Comparison of ENCODE assay signal across 1 cellular context in genomic region chr6:144093658-144094057, GRCh38.
TF ChIP-seq lines count a peak whose summit lies in the region.

No MANE protein-coding gene starts in this region.

TF ChIP-seq in GM23338, 12 proteins besides CTCF, POLR2A, EP300 and RAD21:
- TF ChIP-seq, protein P1, sequence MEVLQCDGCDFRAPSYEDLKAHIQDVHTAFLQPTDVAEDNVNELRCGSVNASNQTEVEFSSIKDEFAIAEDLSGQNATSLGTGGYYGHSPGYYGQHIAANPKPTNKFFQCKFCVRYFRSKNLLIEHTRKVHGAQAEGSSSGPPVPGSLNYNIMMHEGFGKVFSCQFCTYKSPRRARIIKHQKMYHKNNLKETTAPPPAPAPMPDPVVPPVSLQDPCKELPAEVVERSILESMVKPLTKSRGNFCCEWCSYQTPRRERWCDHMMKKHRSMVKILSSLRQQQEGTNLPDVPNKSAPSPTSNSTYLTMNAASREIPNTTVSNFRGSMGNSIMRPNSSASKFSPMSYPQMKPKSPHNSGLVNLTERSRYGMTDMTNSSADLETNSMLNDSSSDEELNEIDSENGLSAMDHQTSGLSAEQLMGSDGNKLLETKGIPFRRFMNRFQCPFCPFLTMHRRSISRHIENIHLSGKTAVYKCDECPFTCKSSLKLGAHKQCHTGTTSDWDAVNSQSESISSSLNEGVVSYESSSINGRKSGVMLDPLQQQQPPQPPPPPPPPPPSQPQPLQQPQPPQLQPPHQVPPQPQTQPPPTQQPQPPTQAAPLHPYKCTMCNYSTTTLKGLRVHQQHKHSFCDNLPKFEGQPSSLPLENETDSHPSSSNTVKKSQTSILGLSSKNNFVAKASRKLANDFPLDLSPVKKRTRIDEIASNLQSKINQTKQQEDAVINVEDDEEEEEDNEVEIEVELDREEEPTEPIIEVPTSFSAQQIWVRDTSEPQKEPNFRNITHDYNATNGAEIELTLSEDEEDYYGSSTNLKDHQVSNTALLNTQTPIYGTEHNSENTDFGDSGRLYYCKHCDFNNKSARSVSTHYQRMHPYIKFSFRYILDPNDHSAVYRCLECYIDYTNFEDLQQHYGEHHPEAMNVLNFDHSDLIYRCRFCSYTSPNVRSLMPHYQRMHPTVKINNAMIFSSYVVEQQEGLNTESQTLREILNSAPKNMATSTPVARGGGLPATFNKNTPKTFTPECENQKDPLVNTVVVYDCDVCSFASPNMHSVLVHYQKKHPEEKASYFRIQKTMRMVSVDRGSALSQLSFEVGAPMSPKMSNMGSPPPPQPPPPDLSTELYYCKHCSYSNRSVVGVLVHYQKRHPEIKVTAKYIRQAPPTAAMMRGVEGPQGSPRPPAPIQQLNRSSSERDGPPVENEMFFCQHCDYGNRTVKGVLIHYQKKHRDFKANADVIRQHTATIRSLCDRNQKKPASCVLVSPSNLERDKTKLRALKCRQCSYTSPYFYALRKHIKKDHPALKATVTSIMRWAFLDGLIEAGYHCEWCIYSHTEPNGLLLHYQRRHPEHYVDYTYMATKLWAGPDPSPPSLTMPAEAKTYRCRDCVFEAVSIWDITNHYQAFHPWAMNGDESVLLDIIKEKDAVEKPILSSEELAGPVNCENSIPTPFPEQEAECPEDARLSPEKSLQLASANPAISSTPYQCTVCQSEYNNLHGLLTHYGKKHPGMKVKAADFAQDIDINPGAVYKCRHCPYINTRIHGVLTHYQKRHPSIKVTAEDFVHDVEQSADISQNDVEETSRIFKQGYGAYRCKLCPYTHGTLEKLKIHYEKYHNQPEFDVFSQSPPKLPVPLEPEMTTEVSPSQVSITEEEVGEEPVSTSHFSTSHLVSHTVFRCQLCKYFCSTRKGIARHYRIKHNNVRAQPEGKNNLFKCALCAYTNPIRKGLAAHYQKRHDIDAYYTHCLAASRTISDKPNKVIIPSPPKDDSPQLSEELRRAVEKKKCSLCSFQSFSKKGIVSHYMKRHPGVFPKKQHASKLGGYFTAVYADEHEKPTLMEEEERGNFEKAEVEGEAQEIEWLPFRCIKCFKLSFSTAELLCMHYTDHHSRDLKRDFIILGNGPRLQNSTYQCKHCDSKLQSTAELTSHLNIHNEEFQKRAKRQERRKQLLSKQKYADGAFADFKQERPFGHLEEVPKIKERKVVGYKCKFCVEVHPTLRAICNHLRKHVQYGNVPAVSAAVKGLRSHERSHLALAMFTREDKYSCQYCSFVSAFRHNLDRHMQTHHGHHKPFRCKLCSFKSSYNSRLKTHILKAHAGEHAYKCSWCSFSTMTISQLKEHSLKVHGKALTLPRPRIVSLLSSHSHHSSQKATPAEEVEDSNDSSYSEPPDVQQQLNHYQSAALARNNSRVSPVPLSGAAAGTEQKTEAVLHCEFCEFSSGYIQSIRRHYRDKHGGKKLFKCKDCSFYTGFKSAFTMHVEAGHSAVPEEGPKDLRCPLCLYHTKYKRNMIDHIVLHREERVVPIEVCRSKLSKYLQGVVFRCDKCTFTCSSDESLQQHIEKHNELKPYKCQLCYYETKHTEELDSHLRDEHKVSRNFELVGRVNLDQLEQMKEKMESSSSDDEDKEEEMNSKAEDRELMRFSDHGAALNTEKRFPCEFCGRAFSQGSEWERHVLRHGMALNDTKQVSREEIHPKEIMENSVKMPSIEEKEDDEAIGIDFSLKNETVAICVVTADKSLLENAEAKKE (CRISPR knock-in tag; IDR thresholded peaks at IDR 0.05): no peak
- TF ChIP-seq REST (IDR thresholded peaks at IDR 0.05; ENCODE audit: unreplicated experiment): no peak
- no peak for TF ChIP-seq CREB1 (CRISPR knock-in tag; IDR thresholded peaks at IDR 0.05; ENCODE audit: low read depth)
- TF ChIP-seq STAT1 (IDR thresholded peaks at IDR 0.05; ENCODE audit: unreplicated experiment): no peak
- no peak for TF ChIP-seq POLR2AphosphoS5 (IDR thresholded peaks at IDR 0.05; ENCODE audit: low read depth)
- TF ChIP-seq JUNB (IDR thresholded peaks at IDR 0.05; ENCODE audit: unreplicated experiment): no peak
- TF ChIP-seq ZNF114 (CRISPR knock-in tag; IDR thresholded peaks at IDR 0.05): no peak
- TF ChIP-seq ZNF331 (CRISPR knock-in tag; IDR thresholded peaks at IDR 0.05; ENCODE audit: low read depth): no peak
- TF ChIP-seq EZH2 (IDR thresholded peaks at IDR 0.05; ENCODE audit: low read depth, unreplicated experiment): no peak
- TF ChIP-seq EZH2phosphoT487 (IDR thresholded peaks at IDR 0.05; ENCODE audit: unreplicated experiment): no peak
- no peak for TF ChIP-seq ETS1 (IDR thresholded peaks at IDR 0.05)
- TF ChIP-seq NANOG (IDR thresholded peaks at IDR 0.05; ENCODE audit: borderline replicate concordance): no peak
